Comparison of ENCODE assay signal across 1 cellular context in the genomic region with DNA sequence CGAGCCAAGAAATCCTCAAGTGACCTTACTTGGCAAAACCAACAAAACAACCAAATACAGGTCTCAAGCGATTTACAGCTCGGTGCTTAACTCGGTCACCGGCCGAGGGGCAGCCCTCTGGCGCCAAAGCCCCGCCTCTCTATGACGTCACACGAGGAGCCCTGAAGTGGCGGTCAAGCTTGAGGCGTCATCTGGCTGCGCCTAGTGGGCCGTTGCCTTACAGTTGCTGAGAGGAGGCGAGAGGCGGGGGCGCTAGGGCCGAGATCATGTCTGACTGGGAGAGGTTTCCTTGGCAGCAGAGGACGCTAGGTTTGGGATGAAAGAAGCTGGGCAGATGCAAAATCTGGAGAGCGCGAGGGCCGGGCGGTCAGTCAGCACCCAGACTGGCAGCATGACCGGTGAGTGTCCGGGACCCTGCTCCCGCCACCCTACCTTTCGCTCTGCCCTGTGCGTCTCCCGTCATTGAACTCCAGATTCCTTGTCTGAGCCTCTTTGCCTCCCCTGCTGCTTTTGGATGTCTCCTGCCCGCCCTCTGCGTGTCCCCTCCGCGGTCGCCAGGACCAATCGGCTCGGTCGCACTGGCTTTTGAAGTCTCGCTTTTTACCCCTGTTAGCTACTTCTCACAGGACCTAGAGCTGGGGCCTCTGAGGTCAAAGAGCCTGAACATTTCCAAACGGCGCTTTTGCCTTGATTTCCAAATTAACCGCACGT.
TF ChIP-seq lines count a peak whose summit lies in the region.

A gene (plus strand): TSS at position 204 of the 711 bp plus-strand sequence. CDS start 113 bp downstream, at position 317.

TF ChIP-seq in WTC11, 78 proteins besides CTCF, POLR2A, EP300 and RAD21 (continued from another document):
- TF ChIP-seq, protein P1, sequence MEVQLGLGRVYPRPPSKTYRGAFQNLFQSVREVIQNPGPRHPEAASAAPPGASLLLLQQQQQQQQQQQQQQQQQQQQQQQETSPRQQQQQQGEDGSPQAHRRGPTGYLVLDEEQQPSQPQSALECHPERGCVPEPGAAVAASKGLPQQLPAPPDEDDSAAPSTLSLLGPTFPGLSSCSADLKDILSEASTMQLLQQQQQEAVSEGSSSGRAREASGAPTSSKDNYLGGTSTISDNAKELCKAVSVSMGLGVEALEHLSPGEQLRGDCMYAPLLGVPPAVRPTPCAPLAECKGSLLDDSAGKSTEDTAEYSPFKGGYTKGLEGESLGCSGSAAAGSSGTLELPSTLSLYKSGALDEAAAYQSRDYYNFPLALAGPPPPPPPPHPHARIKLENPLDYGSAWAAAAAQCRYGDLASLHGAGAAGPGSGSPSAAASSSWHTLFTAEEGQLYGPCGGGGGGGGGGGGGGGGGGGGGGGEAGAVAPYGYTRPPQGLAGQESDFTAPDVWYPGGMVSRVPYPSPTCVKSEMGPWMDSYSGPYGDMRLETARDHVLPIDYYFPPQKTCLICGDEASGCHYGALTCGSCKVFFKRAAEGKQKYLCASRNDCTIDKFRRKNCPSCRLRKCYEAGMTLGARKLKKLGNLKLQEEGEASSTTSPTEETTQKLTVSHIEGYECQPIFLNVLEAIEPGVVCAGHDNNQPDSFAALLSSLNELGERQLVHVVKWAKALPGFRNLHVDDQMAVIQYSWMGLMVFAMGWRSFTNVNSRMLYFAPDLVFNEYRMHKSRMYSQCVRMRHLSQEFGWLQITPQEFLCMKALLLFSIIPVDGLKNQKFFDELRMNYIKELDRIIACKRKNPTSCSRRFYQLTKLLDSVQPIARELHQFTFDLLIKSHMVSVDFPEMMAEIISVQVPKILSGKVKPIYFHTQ (CRISPR knock-in tag; IDR thresholded peaks at IDR 0.05), result no peak
